39 cellular contexts compared by ENCODE assay signal in genomic region chr6:99519446-99519845, GRCh38.
"Had no signal": no experiment of that assay in that cellular context is flagged by ENCODE, and none has a peak within 500 bp of the region (broad histone marks: within the 10 kb centered on the region; RNA-seq: fewer than 3 reads in every experiment).

No MANE protein-coding gene starts in this region.

- H3K27ac Mint-ChIP-seq: activated naive CD4-positive, alpha-beta T cell treated with anti-CD3 and anti-CD28 coated beads for 36 hours; activated naive CD4-positive, alpha-beta T cell treated with anti-CD3 and anti-CD28 coated beads, Interleukin-2, amount 10 ng/mL, durations not matched to agents 7 days and 5 days; activated naive CD8-positive, alpha-beta T cell; activated naive CD8-positive, alpha-beta T cell treated with anti-CD3 and anti-CD28 coated beads for 36 hours; activated naive CD8-positive, alpha-beta T cell treated with anti-CD3 and anti-CD28 coated beads, Interleukin-2, amount 10 ng/mL, durations not matched to agents 7 days and 5 days; activated T-cell treated with anti-CD3 and anti-CD28 coated beads, Interleukin-2, amount 50 U/mL, for 24 hours; activated T-helper 2 cell treated with anti-CD3 and anti-CD28 coated beads, Interferon-gamma antibody, Interleukin-2, Interleukin-4, amounts not matched to agents 10 μg/mL and 5 μg/mL and 100 μg/mL, durations not matched to agents 14 hours and 24 hours and 36 hours had no signal

- H3K4me1 ChIP-seq: breast epithelium had no signal

- H3K27me3 Mint-ChIP-seq: activated naive CD4-positive, alpha-beta T cell treated with anti-CD3 and anti-CD28 coated beads, Interleukin-2, amount 50 U/mL, for 24 hours; activated naive CD8-positive, alpha-beta T cell; activated naive CD8-positive, alpha-beta T cell treated with anti-CD3 and anti-CD28 coated beads for 36 hours; activated T-cell treated with anti-CD3 and anti-CD28 coated beads, Interleukin-2, amount 50 U/mL, for 24 hours; activated T-helper 17 cell treated with anti-CD3 and anti-CD28 coated beads, Interleukin-2, amount 50 U/mL, for 72 hours; central memory CD8-positive, alpha-beta T cell had no signal

- FAIRE-seq: astrocyte, bronchial epithelial cell had no signal

- H3K9me3 ChIP-seq: adrenal gland, ascending aorta, body of pancreas, breast epithelium had no signal

- H3K9me3 Mint-ChIP-seq: activated naive CD4-positive, alpha-beta T cell treated with anti-CD3 and anti-CD28 coated beads for 36 hours; activated naive CD4-positive, alpha-beta T cell treated with anti-CD3 and anti-CD28 coated beads, Interleukin-2, amount 10 ng/mL, durations not matched to agents 7 days and 5 days; activated naive CD4-positive, alpha-beta T cell treated with anti-CD3 and anti-CD28 coated beads, Interleukin-2, amount 50 U/mL, for 24 hours; activated naive CD4-positive, alpha-beta T cell treated with anti-CD3 and anti-CD28 coated beads, Interleukin-2, amount 50 U/mL, for 72 hours; activated naive CD8-positive, alpha-beta T cell treated with anti-CD3 and anti-CD28 coated beads for 36 hours; activated naive CD8-positive, alpha-beta T cell treated with anti-CD3 and anti-CD28 coated beads, Interleukin-2, amount 10 ng/mL, durations not matched to agents 7 days and 5 days; activated naive CD8-positive, alpha-beta T cell treated with anti-CD3 and anti-CD28 coated beads, Interleukin-2, amount 50 U/mL, for 24 hours; activated T-cell treated with anti-CD3 and anti-CD28 coated beads, Interleukin-2, amount 50 U/mL, for 24 hours; activated T-cell treated with anti-CD3 and anti-CD28 coated beads, Interleukin-2, amount 50 U/mL, for 4 hours; activated T-cell treated with anti-CD3 and anti-CD28 coated beads, Interleukin-2, amount 50 U/mL, for 72 hours; activated T-helper 1 cell treated with anti-CD3 and anti-CD28 coated beads, Interleukin-12 subunit alpha, Interleukin-12 subunit beta, Interleukin-2, Interleukin-4 antibody, amounts not matched to agents 30 ng/mL and 10 ng/mL and 1 ng/mL, durations not matched to agents 14 hours and 24 hours and 36 hours; activated T-helper 17 cell treated with anti-CD3 and anti-CD28 coated beads, Interleukin-2, amount 50 U/mL, for 72 hours; activated T-helper 2 cell treated with anti-CD3 and anti-CD28 coated beads, Interferon-gamma antibody, Interleukin-2, Interleukin-4, amounts not matched to agents 10 μg/mL and 5 μg/mL and 100 μg/mL, durations not matched to agents 14 hours and 24 hours and 36 hours; central memory CD8-positive, alpha-beta T cell had no signal

- H3K36me3 ChIP-seq: adrenal gland, ascending aorta, brain microvascular endothelial cell, breast epithelium, cardiac muscle cell had no signal

- H3K27me3 ChIP-seq: adrenal gland, ascending aorta, body of pancreas, brain microvascular endothelial cell, breast epithelium, cardiac muscle cell had no signal

- H3K4me3 Mint-ChIP-seq: activated naive CD8-positive, alpha-beta T cell; activated naive CD8-positive, alpha-beta T cell treated with anti-CD3 and anti-CD28 coated beads, Interleukin-2, amount 10 ng/mL, durations not matched to agents 7 days and 5 days; activated T-cell treated with anti-CD3 and anti-CD28 coated beads, Interleukin-2, amount 50 U/mL, for 24 hours had no signal

- H3K36me3 Mint-ChIP-seq: activated naive CD4-positive, alpha-beta T cell treated with anti-CD3 and anti-CD28 coated beads, Interleukin-2, amount 10 ng/mL, durations not matched to agents 7 days and 5 days; activated naive CD8-positive, alpha-beta T cell; activated naive CD8-positive, alpha-beta T cell treated with anti-CD3 and anti-CD28 coated beads, Interleukin-2, amount 10 ng/mL, durations not matched to agents 7 days and 5 days; brain had no signal

- ATAC-seq: activated naive CD4-positive, alpha-beta T cell treated with anti-CD3 and anti-CD28 coated beads, Interleukin-2, amount 50 U/mL, for 72 hours; activated naive CD8-positive, alpha-beta T cell treated with anti-CD3 and anti-CD28 coated beads, Interleukin-2, amount 50 U/mL, for 24 hours; activated T-cell treated with anti-CD3 and anti-CD28 coated beads, Interleukin-2, amount 50 U/mL, for 4 hours; activated T-cell treated with anti-CD3 and anti-CD28 coated beads, Interleukin-2, amount 50 U/mL, for 72 hours; activated T-helper 17 cell treated with anti-CD3 and anti-CD28 coated beads, Interleukin-2, amount 50 U/mL, for 72 hours; body of pancreas had no signal

- H3K4me3 ChIP-seq: adrenal gland, ascending aorta, body of pancreas, breast epithelium, cardiac muscle cell had no signal

- H3K27ac ChIP-seq: adrenal gland, brain microvascular endothelial cell, breast epithelium, cardiac muscle cell had no signal

- DNase-seq: activated effector memory CD4-positive, alpha-beta T cell treated with anti-CD3 and anti-CD28 coated beads, Interleukin-2, amount 50 U/mL, for 16 hours; activated effector memory CD4-positive, alpha-beta T cell treated with Interleukin-2 at 50 U/mL for 16 hours; activated gamma-delta T cell; activated gamma-delta T cell treated with Interleukin-2 at 50 U/mL for 16 hours; activated naive CD4-positive, alpha-beta T cell; activated naive CD4-positive, alpha-beta T cell treated with anti-CD3 and anti-CD28 coated beads for 36 hours; activated naive CD4-positive, alpha-beta T cell treated with anti-CD3 and anti-CD28 coated beads, Interleukin-2, amount 10 ng/mL, durations not matched to agents 7 days and 5 days; activated naive CD4-positive, alpha-beta T cell treated with anti-CD3 and anti-CD28 coated beads, Interleukin-2, amount 50 U/mL, for 16 hours; activated naive CD4-positive, alpha-beta T cell treated with Interleukin-2 at 50 U/mL for 16 hours; activated naive CD8-positive, alpha-beta T cell treated with anti-CD3 and anti-CD28 coated beads for 36 hours; activated naive CD8-positive, alpha-beta T cell treated with anti-CD3 and anti-CD28 coated beads, Interleukin-2, amount 10 ng/mL, durations not matched to agents 7 days and 5 days; activated naive CD8-positive, alpha-beta T cell treated with anti-CD3 and anti-CD28 coated beads, Interleukin-2, amount 50 U/mL, for 24 hours; activated T-cell treated with anti-CD3 and anti-CD28 coated beads, Interleukin-2, amount 50 U/mL, for 24 hours; activated T-cell treated with anti-CD3 and anti-CD28 coated beads, Interleukin-2, amount 50 U/mL, for 4 hours; activated T-cell treated with anti-CD3 and anti-CD28 coated beads, Interleukin-2, amount 50 U/mL, for 48 hours; activated T-cell treated with anti-CD3 and anti-CD28 coated beads, Interleukin-2, amount 50 U/mL, for 72 hours; adrenal gland; amniotic stem cell; amygdala; anterior cingulate cortex; aorta; body of pancreas; brain microvascular endothelial cell; caudate nucleus; central memory CD4-positive, alpha-beta T cell; cerebellar nuclear complex had no signal
